15 cellular contexts compared by ENCODE assay signal in genomic region chr4:156778606-156779005, GRCh38.
A peak's percentile ranks its signal among the peaks of the same experiment; 100 is the strongest.
DNase-seq lines count a peak whose midpoint lies in the region; ATAC-seq and TF ChIP-seq lines count a peak whose summit lies in the region.
"Had no signal": no experiment of that assay in that cellular context is flagged by ENCODE, and none has a peak within 500 bp of the region (broad histone marks: within the 10 kb centered on the region; RNA-seq: fewer than 3 reads in every experiment).

No MANE protein-coding gene starts in this region.

- no peak overlapping the region for H3K4me3 ChIP-seq in BJ (ENCODE audit: low read depth, low read length)
- no peak overlapping the region for H3K4me3 ChIP-seq in CD4-positive, alpha-beta memory T cell (ENCODE audit: low read length in 2 of 2)
- H3K4me3 ChIP-seq: esophagus squamous epithelium, skin epidermis had no signal

- no peak overlapping the region for H3K4me3 Mint-ChIP-seq in chondrocyte (ENCODE audit: unreplicated experiment)
- H3K4me3 Mint-ChIP-seq in CD4-positive, alpha-beta memory T cell, result no peak overlapping the region
- H3K4me3 Mint-ChIP-seq: activated CD8-positive, alpha-beta T cell treated with anti-CD3 and anti-CD28 coated beads, Interleukin-2, amount 10 ng/mL, durations not matched to agents 7 days and 5 days; CD4-positive, alpha-beta T cell; naive B cell had no signal

- TF ChIP-seq CTCF in BJ (IDR thresholded peaks at IDR 0.05; ENCODE audit: insufficient read depth, low read depth, low read length) (no peak), chondrocyte (IDR thresholded peaks at IDR 0.05) (no peak)

- no peaks in the 10 kb centered on the region for H3K27me3 ChIP-seq in BJ (ENCODE audit: control insufficient read depth, insufficient read depth, low read length)
- H3K27me3 ChIP-seq in CD4-positive, alpha-beta memory T cell (ENCODE audit: insufficient read depth, low read length), result no peaks in the 10 kb centered on the region
- H3K27me3 ChIP-seq: esophagus squamous epithelium had no signal

- H3K9me3 Mint-ChIP-seq in chondrocyte (ENCODE audit: low read depth), result no peaks in the 10 kb centered on the region
- H3K9me3 Mint-ChIP-seq in CD4-positive, alpha-beta memory T cell, result peaks cover 0 to 6% (median 1%) of the 10 kb centered on the region in 8 donors

- CTCF ChIA-PET in BJ (lab: Yijun Ruan, JAX), result no interaction called here
- CTCF ChIA-PET in CD4-positive, alpha-beta memory T cell (lab: Charles Lee; ENCODE audit: partially characterized antibody), result no interaction called here

- H3K27ac Mint-ChIP-seq in chondrocyte (ENCODE audit: unreplicated experiment), result peak overlapping the region; percentile 91
- no peak overlapping the region for H3K27ac Mint-ChIP-seq in CD4-positive, alpha-beta memory T cell
- H3K27ac Mint-ChIP-seq: activated CD8-positive, alpha-beta T cell treated with anti-CD3 and anti-CD28 coated beads, Interleukin-2, amount 10 ng/mL, durations not matched to agents 7 days and 5 days; CD4-positive, alpha-beta T cell; naive B cell had no signal

- peak; percentile 96 for DNase-seq in BJ (ENCODE audit: low read depth)
- peak; percentile 23 for DNase-seq in KBM-7
- DNase-seq in chondrocyte (ENCODE audit: low spot score), result no peak
- peak; percentile 23 to 43 for DNase-seq in lung microvascular endothelial cell (ENCODE audit: low read depth in 2 of 2)
- no peak for DNase-seq in NCI-H187 (lab: John Stamatoyannopoulos, UW)
- DNase-seq in CD4-positive, alpha-beta memory T cell, result no peak
- DNase-seq: activated CD8-positive, alpha-beta T cell treated with anti-CD3 and anti-CD28 coated beads, Interleukin-2, amount 10 ng/mL, durations not matched to agents 7 days and 5 days; activated naive CD4-positive, alpha-beta T cell treated with Interleukin-2 at 50 U/mL for 16 hours; CD4-positive, alpha-beta T cell; esophagus squamous epithelium; naive B cell had no signal

- POLR2A ChIA-PET in BJ (lab: Charles Lee), result interaction anchor here (0.5 to 0.6 kb wide), 2 partner anchors 59 to 295 kb away, joined by 3 to 4 read pairs; no protein-coding TSS in a partner anchor
- POLR2A ChIA-PET in CD4-positive, alpha-beta memory T cell (lab: Charles Lee; ENCODE audit: partially characterized antibody), result no interaction called here

- ATAC-seq in HG02852 (IDR thresholded peaks at IDR 0.05; ENCODE audit: unreplicated experiment) (no peak), HG02884 (IDR thresholded peaks at IDR 0.05; ENCODE audit: unreplicated experiment) (no peak)
- ATAC-seq: activated CD8-positive, alpha-beta T cell treated with anti-CD3 and anti-CD28 coated beads, Interleukin-2, amount 10 ng/mL, durations not matched to agents 7 days and 5 days; Panc1 had no signal

- no peaks in the 10 kb centered on the region for H3K27me3 Mint-ChIP-seq in chondrocyte (ENCODE audit: low read depth)
- H3K27me3 Mint-ChIP-seq in CD4-positive, alpha-beta memory T cell, result no peaks in the 10 kb centered on the region
- H3K27me3 Mint-ChIP-seq: CD4-positive, alpha-beta T cell; naive B cell had no signal

- in situ Hi-C loops in KBM-7 (cut with MboI; ENCODE audit: low pct_unique_long_range_greater_than_20kb, low sequenced_read_pairs), result no loop called here

- H3K36me3 ChIP-seq in BJ (ENCODE audit: control insufficient read depth, insufficient read depth, low read length), result no peaks in the 10 kb centered on the region; the same call in 1 of the 2 replicates
- H3K36me3 ChIP-seq in CD4-positive, alpha-beta memory T cell (ENCODE audit: insufficient read depth, low read length), result no peaks in the 10 kb centered on the region
- H3K36me3 ChIP-seq: esophagus squamous epithelium had no signal

- H3K27ac ChIP-seq in CD4-positive, alpha-beta memory T cell (ENCODE audit: low read depth, low read length), result no peak overlapping the region
- H3K27ac ChIP-seq: esophagus squamous epithelium had no signal

- no peaks in the 10 kb centered on the region for H3K9me3 ChIP-seq in CD4-positive, alpha-beta memory T cell (ENCODE audit: control insufficient read depth in 1 of 2, low read length in 2 of 2)
- H3K9me3 ChIP-seq: esophagus squamous epithelium had no signal

- no peaks in the 10 kb centered on the region for H3K4me1 ChIP-seq in CD4-positive, alpha-beta memory T cell (ENCODE audit: insufficient read depth, low read length)

- peaks cover 82% of the 10 kb centered on the region for H3K4me1 Mint-ChIP-seq in chondrocyte (ENCODE audit: low read depth)
- no peaks in the 10 kb centered on the region for H3K4me1 Mint-ChIP-seq in CD4-positive, alpha-beta memory T cell

- H3K36me3 Mint-ChIP-seq in chondrocyte (ENCODE audit: low read depth), result peaks cover 4% of the 10 kb centered on the region
- no peaks in the 10 kb centered on the region for H3K36me3 Mint-ChIP-seq in CD4-positive, alpha-beta memory T cell
- H3K36me3 Mint-ChIP-seq: naive B cell had no signal

- intact Hi-C loops in CD4-positive, alpha-beta memory T cell (cut with micrococcal nuclease), result no loop called here

Comparison
In these comparisons a context has a peak if more than half of its experiments do, and no peak if none do; other contexts are left out.
1. DNase-seq: peak in BJ (single experiment), KBM-7 (single experiment) and lung microvascular endothelial cell (2 of 2); none in chondrocyte (single experiment), NCI-H187 (0 of 2) and CD4-positive, alpha-beta memory T cell (0 of 5).